In the genomic region with DNA sequence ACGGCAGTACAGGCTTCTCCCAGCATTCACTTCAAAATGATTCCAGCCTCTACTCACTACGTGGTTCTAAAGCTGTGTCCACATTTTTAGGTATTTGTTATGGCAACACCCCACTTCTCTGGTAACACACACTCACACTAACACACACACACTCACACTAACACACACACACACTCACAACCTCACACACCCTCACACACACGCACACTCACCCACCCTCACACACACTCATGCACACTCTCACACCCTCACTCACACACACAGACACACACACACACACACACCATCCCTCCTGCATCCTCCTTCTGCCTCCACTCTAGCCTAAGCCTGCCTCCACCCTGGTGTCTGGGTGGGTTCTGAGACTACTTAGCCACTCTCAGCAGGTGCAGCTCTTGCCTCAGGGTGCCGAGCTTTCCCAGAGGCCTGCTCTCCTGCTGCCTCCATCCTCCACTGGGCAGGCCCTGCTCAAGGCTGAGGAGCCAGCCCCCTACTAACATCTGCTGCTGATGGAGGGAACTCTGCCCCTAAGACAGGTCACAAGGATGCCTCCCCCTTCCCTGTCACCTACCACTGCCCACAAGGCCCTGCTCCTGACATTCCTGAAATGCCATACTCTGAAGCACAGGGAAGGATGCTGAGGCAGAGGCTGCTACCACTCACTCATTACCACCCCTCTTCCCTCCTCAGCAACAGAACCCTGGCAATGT, we compare ENCODE assay signal across 1 cellular context.
TF ChIP-seq lines count a peak whose summit lies in the region.

No MANE protein-coding gene starts in this region.

TF ChIP-seq in H1, 55 proteins besides CTCF, POLR2A, EP300 and RAD21:
- TF ChIP-seq RXRA (IDR thresholded peaks at IDR 0.05; ENCODE audit: insufficient read depth, low read depth, low read length), result no peak
- peak; percentile 83 for TF ChIP-seq TEAD4 (IDR thresholded peaks at IDR 0.05; ENCODE audit: low read depth, low read length)
